ENCODE assay signal across 8 cellular contexts in genomic region chr9:37784640-37785483, GRCh38. TPM values are rescaled to one million over a fixed set of nuclear protein-coding genes. Genes with fewer than 3 reads are reported as not detected.
DNase-seq lines count a peak whose midpoint lies in the region; ATAC-seq and TF ChIP-seq lines count a peak whose summit lies in the region.

EXOSC3 (minus strand) TSS chr9:37785064; CDS start chr9:37785044, 20 bp downstream.

- H3K27me3 ChIP-seq in BE2C (no peaks in the 10 kb centered on the region), colonic mucosa (no peaks in the 10 kb centered on the region)

- H3K4me3 ChIP-seq in BE2C (ENCODE audit: low read depth, low read length) (peak within 1 kb of the TSS; percentile 94), colonic mucosa (peak within 1 kb of the TSS; percentile 84)

- peak within 1 kb of the TSS; percentile 76 to 84 for H3K9ac ChIP-seq in colonic mucosa (ENCODE audit: low read depth in 2 of 2, low read length in 2 of 2)

- peak; percentile 21; the same call in 1 of the 2 replicates for TF ChIP-seq CTCF in BE2C (IDR thresholded peaks at IDR 0.05; ENCODE audit: low read depth, low read length)
- no peak for TF ChIP-seq CTCF in colonic mucosa (IDR thresholded peaks at IDR 0.05)

- ATAC-seq in HG03432 (IDR thresholded peaks at IDR 0.05; ENCODE audit: unreplicated experiment): peak; percentile 96

- intact Hi-C loops in colonic mucosa (cut with DNase I): no loop called here

- H3K9me3 ChIP-seq in BE2C: no peaks in the 10 kb centered on the region
- no peaks in the 10 kb centered on the region for H3K9me3 ChIP-seq in colonic mucosa

- H3K4me1 ChIP-seq in BE2C: no peaks in the 10 kb centered on the region; the same call in 1 of the 2 replicates
- peaks cover 6% of the 10 kb centered on the region for H3K4me1 ChIP-seq in colonic mucosa

- DNase-seq in BE2C (peak; percentile 92), NCI-H510A (lab: John Stamatoyannopoulos, UW) (peak; percentile 69), colonic mucosa (peak; percentile 92), left kidney (ENCODE audit: low read depth, low spot score) (peak; percentile 97)
- peak; percentile 79 for DNase-seq in activated CD4-positive, alpha-beta T cell treated with anti-CD3 and anti-CD28 coated beads for 4 hours
- DNase-seq in stimulated activated CD4-positive, alpha-beta T cell treated with anti-CD3 and anti-CD28 coated beads, Interleukin-2, amount 100 ng/mL, for 4 hours (ENCODE audit: low read depth): peak; percentile 70

- H3K27ac ChIP-seq in colonic mucosa: peak within 1 kb of the TSS; percentile 62

- peak; percentile 96 for TF ChIP-seq POLR2A in GM19099 (IDR thresholded peaks at IDR 0.05; ENCODE audit: extremely low read depth, insufficient read length, low read depth)

- H3K36me3 ChIP-seq in BE2C: peaks cover 40% of the 10 kb centered on the region
- H3K36me3 ChIP-seq in colonic mucosa: no peaks in the 10 kb centered on the region

RNA-seq across cellular contexts. Expression of gene EXOSC3, which starts in this region (rescaled TPM):
- polyA plus RNA-seq in BE2C (2012; ENCODE audit: insufficient read depth, insufficient read length, low read depth): 16.9 TPM
- total RNA-seq in colonic mucosa: 10 to 100 TPM; 27.4 to 51.1 TPM

Comparison
In these comparisons a context has a peak if more than half of its experiments do, and no peak if none do; other contexts are left out.
1. Peak in every context shown above with its lines: DNase-seq, ATAC-seq, H3K4me3 ChIP-seq and H3K27ac ChIP-seq.